Comparison of ENCODE assay signal across 12 cellular contexts in the genomic region with DNA sequence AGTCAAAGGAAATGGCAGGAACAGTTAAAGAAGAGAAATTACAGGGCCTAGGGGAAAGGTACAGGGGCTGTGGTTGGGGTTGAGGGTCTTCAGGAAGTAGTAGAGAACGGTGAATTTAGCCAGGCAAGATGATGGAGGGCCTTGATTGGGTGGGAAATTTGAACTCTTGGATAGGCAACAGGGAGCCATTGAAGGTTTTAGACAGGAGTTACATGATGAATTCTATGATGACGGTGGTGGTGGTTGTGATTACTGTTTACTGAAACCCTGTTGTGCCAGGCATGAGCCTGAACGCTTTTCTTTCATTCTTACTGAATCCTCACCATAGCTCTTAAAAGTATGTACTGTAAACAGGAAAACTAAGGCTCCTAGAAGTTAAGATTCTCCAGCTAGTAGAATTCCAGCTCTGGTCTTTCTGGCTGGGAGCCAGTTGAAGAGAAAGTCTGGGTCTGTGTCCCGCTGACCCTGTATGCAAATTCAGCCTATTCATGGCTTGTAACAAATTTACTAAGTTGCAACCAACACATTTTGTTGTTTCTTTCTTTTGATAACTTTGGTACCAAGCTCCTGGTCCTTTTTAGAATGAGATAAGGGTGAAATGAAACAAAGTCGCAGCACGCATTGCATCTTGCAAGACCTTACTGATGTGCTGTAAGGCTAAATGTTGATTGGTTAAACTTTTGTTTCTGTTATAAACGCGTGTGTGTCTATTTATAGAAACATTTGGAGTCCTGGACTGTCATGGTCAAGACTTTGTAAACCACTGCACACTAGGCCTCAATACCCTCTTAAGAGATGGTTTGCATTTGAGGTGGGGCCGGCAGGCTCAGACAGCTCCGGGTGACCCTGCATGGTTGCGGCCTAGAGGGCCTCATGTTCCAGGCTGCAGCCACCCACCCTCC. TPM values are rescaled to one million over a fixed set of nuclear protein-coding genes. Genes with fewer than 3 reads are reported as not detected.
DNase-seq lines count a peak whose midpoint lies in the region; ATAC-seq and TF ChIP-seq lines count a peak whose summit lies in the region.
"Had no signal": no experiment of that assay in that cellular context is flagged by ENCODE, and none has a peak within 500 bp of the region (broad histone marks: within the 10 kb centered on the region; RNA-seq: fewer than 3 reads in every experiment).

No MANE protein-coding gene starts in this region.

- H3K27ac ChIP-seq in cardiac muscle cell (peak overlapping the region; percentile 97), urinary bladder (ENCODE audit: low read depth) (peak overlapping the region; percentile 59), uterus (no peak overlapping the region)
- H3K27ac ChIP-seq: GM23248 had no signal

- H3K4me1 ChIP-seq in cardiac muscle cell (ENCODE audit: low read depth) (peaks cover 45% of the 10 kb centered on the region), urinary bladder (ENCODE audit: insufficient read depth) (peaks cover 2% of the 10 kb centered on the region), uterus (no peaks in the 10 kb centered on the region)

- peaks cover 5% of the 10 kb centered on the region for H3K36me3 Mint-ChIP-seq in brain
- H3K36me3 Mint-ChIP-seq in naive B cell, result peaks cover 0 to 10% of the 10 kb centered on the region in 2 donors

- H3K9me3 ChIP-seq in cardiac muscle cell (ENCODE audit: low read depth), result no peaks in the 10 kb centered on the region
- H3K9me3 ChIP-seq in uterus, result no peaks in the 10 kb centered on the region

- H3K4me1 Mint-ChIP-seq in brain (peaks cover 63% of the 10 kb centered on the region), naive B cell (peaks cover 46 to 86% (median 83%) of the 10 kb centered on the region in 3 donors)

- TF ChIP-seq POLR2A in uterus (IDR thresholded peaks at IDR 0.05), result no peak

- H3K9me3 Mint-ChIP-seq in brain (no peaks in the 10 kb centered on the region), naive B cell (no peaks in the 10 kb centered on the region)

- peak in 1 of 2 donors; percentile 26 for DNase-seq in cardiac muscle cell (ENCODE audit: low read depth in 1 of 2, low spot score in 1 of 2)
- no peak for DNase-seq in Right ventricle myocardium inferior (ENCODE audit: missing footprints)
- DNase-seq in naive B cell, result no peak
- no peak for DNase-seq in uterus
- DNase-seq in activated CD4-positive, CD25-positive, alpha-beta regulatory T cell (lab: John Stamatoyannopoulos, UW), result no peak
- DNase-seq: GM23248, midbrain, NCI-H446, T1000 had no signal

- H3K27me3 ChIP-seq in cardiac muscle cell, result no peaks in the 10 kb centered on the region
- H3K27me3 ChIP-seq in uterus, result no peaks in the 10 kb centered on the region

- TF ChIP-seq CTCF in cardiac muscle cell (IDR thresholded peaks at IDR 0.05; ENCODE audit: low read depth, low read length), result no peak
- TF ChIP-seq CTCF in brain (conservative IDR thresholded peaks at IDR 0.05), result no peak
- no peak for TF ChIP-seq CTCF in uterus (IDR thresholded peaks at IDR 0.05)

- intact Hi-C loops in Right ventricle myocardium inferior (cut with DNase I) (no loop called here), uterus (cut with DNase I; ENCODE audit: low total_unique reads) (no loop called here)

- H3K27me3 Mint-ChIP-seq in brain (no peaks in the 10 kb centered on the region), naive B cell (no peaks in the 10 kb centered on the region)

- H3K27ac Mint-ChIP-seq in brain, result peak overlapping the region in 4 of 5 experiments; percentile 9 to 85 (median 28)
- H3K27ac Mint-ChIP-seq in naive B cell, result peak overlapping the region in 4 of 6 donors; percentile 57 to 90 (median 82)

- H3K4me3 ChIP-seq in cardiac muscle cell (no peak overlapping the region), urinary bladder (ENCODE audit: low read depth, low read length) (no peak overlapping the region), uterus (no peak overlapping the region)
- H3K4me3 ChIP-seq: GM23248 had no signal

- WGBS in urinary bladder, result 40% methylated on average over 11 of the region's 11 CpGs

- H3K36me3 ChIP-seq in cardiac muscle cell, result no peaks in the 10 kb centered on the region
- no peaks in the 10 kb centered on the region for H3K36me3 ChIP-seq in urinary bladder (ENCODE audit: insufficient read depth)
- H3K36me3 ChIP-seq in uterus, result no peaks in the 10 kb centered on the region

- peak overlapping the region in 1 of 5 experiments; percentile 46 for H3K4me3 Mint-ChIP-seq in brain
- peak overlapping the region in 6 of 8 donors; percentile 23 to 74 (median 52) for H3K4me3 Mint-ChIP-seq in naive B cell

- ATAC-seq in Right ventricle myocardium inferior (no peak), naive B cell (ENCODE audit: low read depth in 2 of 2) (no peak), GM21390 (IDR thresholded peaks at IDR 0.05; ENCODE audit: unreplicated experiment) (no peak)

RNA-seq across cellular contexts. Expression of gene ORAI1, which starts 6.0 kb away (rescaled TPM):
- total RNA-seq in cardiac muscle cell (36.7 and 41.5 TPM in 2 replicates), Right ventricle myocardium inferior (11.5 TPM), urinary bladder (5.9 TPM), uterus (10 to 100 TPM in 3 of 4 donors, 1 to 10 TPM in 1; 1.8 to 20.0 (median 13.8) TPM)
- polyA plus RNA-seq in cardiac muscle cell (63.4 and 72.2 TPM in 2 replicates), brain (ENCODE audit: insufficient read depth, low read depth, low replicate concordance) (40.4 TPM), naive B cell (ENCODE audit: low read depth in 6 of 6) (100 to 1,000 TPM; 130 to 190 (median 161) TPM), urinary bladder (31.3 TPM)

RNA-seq across cellular contexts. Expression of gene MORN3, which starts 37.1 kb away (rescaled TPM):
- total RNA-seq in cardiac muscle cell, result 1.1 and 2.0 TPM in 2 replicates
- 1.6 and 2.8 TPM in 2 replicates for polyA plus RNA-seq in cardiac muscle cell
- total RNA-seq in Right ventricle myocardium inferior, result 0.11 TPM
- polyA plus RNA-seq in brain (ENCODE audit: insufficient read depth, low read depth, low replicate concordance), result 7.6 TPM
- polyA plus RNA-seq in naive B cell (ENCODE audit: low read depth in 6 of 6), result under 1 TPM in 5 of 6 donors, not detected in 1; 0.17 to 0.72 (median 0.28) TPM
- 0.16 TPM for total RNA-seq in urinary bladder
- polyA plus RNA-seq in urinary bladder, result 0.34 TPM
- total RNA-seq in uterus, result 1 to 10 TPM in 1 of 4 donors, under 1 TPM in 1, not detected in 2; 0.27 to 1.9 TPM
- total RNA-seq: GM23248 had no signal

RNA-seq across cellular contexts. Expression of gene KDM2B, which starts 51.5 kb away (rescaled TPM):
- total RNA-seq in cardiac muscle cell (70.5 and 82.1 TPM in 2 replicates), Right ventricle myocardium inferior (13.1 TPM), urinary bladder (23.3 TPM), uterus (10 to 100 TPM in 3 of 4 donors, 1 to 10 TPM in 1; 6.1 to 78.0 (median 19.8) TPM)
- polyA plus RNA-seq in cardiac muscle cell (30.8 and 35.8 TPM in 2 replicates), brain (ENCODE audit: insufficient read depth, low read depth, low replicate concordance) (29.7 TPM), naive B cell (ENCODE audit: low read depth in 6 of 6) (10 to 100 TPM; 25.5 to 46.5 (median 31.0) TPM), urinary bladder (18.7 TPM)

Comparison
In these comparisons a context has a peak if more than half of its experiments do, and no peak if none do; other contexts are left out.
1. H3K27ac ChIP-seq: peak in cardiac muscle cell (single experiment) and urinary bladder (single experiment); none in uterus (0 of 2).